1 cellular context compared by ENCODE assay signal in genomic region chr20:5078399-5078958, GRCh38.
A peak's percentile ranks its signal among the peaks of the same experiment; 100 is the strongest.
TF ChIP-seq lines count a peak whose summit lies in the region.

No MANE protein-coding gene starts in this region.

TF ChIP-seq in HepG2, 621 proteins besides CTCF, POLR2A, EP300 and RAD21 (continued from another document and continues in another):
- TF ChIP-seq SOX6 (IDR thresholded peaks at IDR 0.05): no peak
- TF ChIP-seq SOX6 (CRISPR knock-in tag; IDR thresholded peaks at IDR 0.05): peak; percentile 63; the same call in 1 of the 2 replicates
- no peak for TF ChIP-seq ZFP36 (IDR thresholded peaks at IDR 0.05; ENCODE audit: borderline replicate concordance, low read depth, low read length, partially characterized antibody)
- no peak for TF ChIP-seq ZNF768 (CRISPR knock-in tag; IDR thresholded peaks at IDR 0.05)
- TF ChIP-seq ZNF234 (CRISPR knock-in tag; conservative IDR thresholded peaks at IDR 0.05): no peak
- no peak for TF ChIP-seq DNMT1 (CRISPR knock-in tag; IDR thresholded peaks at IDR 0.05)
- no peak for TF ChIP-seq ZBTB1 (CRISPR knock-in tag; IDR thresholded peaks at IDR 0.05; ENCODE audit: borderline replicate concordance)
- no peak for TF ChIP-seq RAD51 (IDR thresholded peaks at IDR 0.05; ENCODE audit: borderline replicate concordance)
- TF ChIP-seq TOPORS (CRISPR knock-in tag; IDR thresholded peaks at IDR 0.05): no peak
- TF ChIP-seq KLF11 (CRISPR knock-in tag; IDR thresholded peaks at IDR 0.05): no peak
- TF ChIP-seq DR1 (CRISPR knock-in tag; IDR thresholded peaks at IDR 0.05): no peak
- peak; percentile 87 for TF ChIP-seq ZNF292 (CRISPR knock-in tag; IDR thresholded peaks at IDR 0.05; ENCODE audit: borderline replicate concordance, low read depth)
- no peak for TF ChIP-seq NFAT5 (CRISPR knock-in tag; IDR thresholded peaks at IDR 0.05)
- TF ChIP-seq THAP11 (CRISPR knock-in tag; IDR thresholded peaks at IDR 0.05): 0 out of 2 replicates have a peak, but pooled peaks have one; percentile 9
- 0 out of 2 replicates have a peak, but pooled peaks have one; percentile 35 for TF ChIP-seq GLI4 (CRISPR knock-in tag; IDR thresholded peaks at IDR 0.05; ENCODE audit: borderline replicate concordance)
- TF ChIP-seq ZBTB34 (CRISPR knock-in tag; IDR thresholded peaks at IDR 0.05): no peak
- no peak for TF ChIP-seq SATB2 (CRISPR knock-in tag; IDR thresholded peaks at IDR 0.05)
- TF ChIP-seq IRF2 (CRISPR knock-in tag; IDR thresholded peaks at IDR 0.05): peak; percentile 85
- no peak for TF ChIP-seq PTBP1 (IDR thresholded peaks at IDR 0.05; ENCODE audit: low read depth, low read length, poor library complexity, severe bottlenecking)
- no peak for TF ChIP-seq PHF21A (CRISPR knock-in tag; IDR thresholded peaks at IDR 0.05)
- 0 out of 2 replicates have a peak, but pooled peaks have one; percentile 28 for TF ChIP-seq ATF7-NPFF (CRISPR knock-in tag; IDR thresholded peaks at IDR 0.05; ENCODE audit: low read depth)
- no peak for TF ChIP-seq ZNF879 (CRISPR knock-in tag; IDR thresholded peaks at IDR 0.05)
- no peak for TF ChIP-seq ZNF331 (CRISPR knock-in tag; IDR thresholded peaks at IDR 0.05)
- peak; percentile 36; the same call in 1 of the 2 replicates for TF ChIP-seq ZNF644 (CRISPR knock-in tag; IDR thresholded peaks at IDR 0.05; ENCODE audit: low read depth)
- no peak for TF ChIP-seq ATF4 (CRISPR knock-in tag; IDR thresholded peaks at IDR 0.05)
- no peak for TF ChIP-seq ZNF747 (CRISPR knock-in tag; IDR thresholded peaks at IDR 0.05; ENCODE audit: borderline replicate concordance)
- TF ChIP-seq ZSCAN5A (CRISPR knock-in tag; IDR thresholded peaks at IDR 0.05; ENCODE audit: borderline replicate concordance): no peak
- TF ChIP-seq ZNF607 (CRISPR knock-in tag; IDR thresholded peaks at IDR 0.05; ENCODE audit: borderline replicate concordance): peak; percentile 54; the same call in 1 of the 2 replicates
- TF ChIP-seq SRSF4 (IDR thresholded peaks at IDR 0.05; ENCODE audit: low read depth, low read length, poor library complexity, severe bottlenecking): no peak
- TF ChIP-seq PAWR (CRISPR knock-in tag; IDR thresholded peaks at IDR 0.05; ENCODE audit: borderline replicate concordance): 0 out of 2 replicates have a peak, but pooled peaks have one; percentile 58
- no peak for TF ChIP-seq ZNF547 (CRISPR knock-in tag; IDR thresholded peaks at IDR 0.05)
- TF ChIP-seq RBM39 (IDR thresholded peaks at IDR 0.05; ENCODE audit: low read depth, low read length, poor library complexity, severe bottlenecking): no peak
- TF ChIP-seq ZNF691 (CRISPR knock-in tag; IDR thresholded peaks at IDR 0.05; ENCODE audit: borderline replicate concordance, low read depth): no peak
- no peak for TF ChIP-seq ZNF12 (CRISPR knock-in tag; IDR thresholded peaks at IDR 0.05)
- no peak for TF ChIP-seq REST (IDR thresholded peaks at IDR 0.05; ENCODE audit: borderline replicate concordance in 1 of 2, low read depth in 1 of 2, low read length in 2 of 2)
- no peak for TF ChIP-seq ZNF720 (CRISPR knock-in tag; IDR thresholded peaks at IDR 0.05)
- TF ChIP-seq SP1 (IDR thresholded peaks at IDR 0.05): no peak
- TF ChIP-seq SP1 (CRISPR knock-in tag; IDR thresholded peaks at IDR 0.05): no peak
- no peak for TF ChIP-seq ATF7 (IDR thresholded peaks at IDR 0.05)
- TF ChIP-seq ATF7 (CRISPR knock-in tag; IDR thresholded peaks at IDR 0.05): no peak
- TF ChIP-seq SIX1 (CRISPR knock-in tag; IDR thresholded peaks at IDR 0.05; ENCODE audit: borderline replicate concordance): no peak
- TF ChIP-seq ZNF414 (CRISPR knock-in tag; IDR thresholded peaks at IDR 0.05): no peak
- TF ChIP-seq ZNF619 (CRISPR knock-in tag; IDR thresholded peaks at IDR 0.05): no peak
- TF ChIP-seq ARID4A (CRISPR knock-in tag; IDR thresholded peaks at IDR 0.05; ENCODE audit: borderline replicate concordance): peak; percentile 46; the same call in 1 of the 2 replicates
- no peak for TF ChIP-seq ZNF446 (CRISPR knock-in tag; IDR thresholded peaks at IDR 0.05)
- TF ChIP-seq TERF1 (CRISPR knock-in tag; IDR thresholded peaks at IDR 0.05): no peak
